1 cellular context compared by ENCODE assay signal in the genomic region with DNA sequence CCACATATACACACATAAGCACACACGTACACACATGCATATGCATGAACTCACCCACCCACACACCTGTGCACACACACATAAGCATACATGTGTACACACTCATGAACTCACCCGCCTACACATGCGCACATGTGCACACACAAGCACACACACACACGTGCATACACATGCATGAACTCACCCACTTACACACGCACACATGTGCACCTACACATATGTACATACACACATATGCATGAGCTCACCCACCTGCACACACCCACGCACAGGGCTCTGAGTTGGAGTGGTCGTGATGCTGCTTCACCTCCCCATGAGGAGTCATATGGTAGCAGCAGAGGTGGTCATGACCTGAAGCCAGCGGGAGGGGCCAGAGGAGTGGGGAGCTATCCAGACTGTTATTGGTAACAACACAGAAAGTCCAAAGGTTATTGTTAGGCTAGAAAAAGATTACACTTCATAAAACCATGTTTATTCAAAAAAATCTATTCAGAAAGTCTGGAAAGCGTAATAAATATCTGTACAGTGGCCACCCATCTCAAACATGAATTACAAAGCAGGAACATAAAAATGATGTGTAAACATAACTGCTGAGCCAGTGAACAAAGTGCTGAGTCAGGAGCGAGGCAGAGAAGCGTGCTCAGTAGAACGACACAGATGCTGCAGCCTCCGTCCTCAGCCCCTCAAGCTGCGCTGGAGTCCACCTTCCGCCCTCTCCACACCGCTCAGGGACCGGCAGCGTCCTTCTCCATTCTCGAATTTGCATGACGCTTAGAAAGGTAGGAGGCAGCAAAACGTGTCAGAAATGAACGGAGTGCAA.
TF ChIP-seq lines count a peak whose summit lies in the region.

No MANE protein-coding gene starts in this region.

TF ChIP-seq in HepG2, 621 proteins besides CTCF, POLR2A, EP300 and RAD21 (continued from another document and continues in another):
- TF ChIP-seq, protein P1, sequence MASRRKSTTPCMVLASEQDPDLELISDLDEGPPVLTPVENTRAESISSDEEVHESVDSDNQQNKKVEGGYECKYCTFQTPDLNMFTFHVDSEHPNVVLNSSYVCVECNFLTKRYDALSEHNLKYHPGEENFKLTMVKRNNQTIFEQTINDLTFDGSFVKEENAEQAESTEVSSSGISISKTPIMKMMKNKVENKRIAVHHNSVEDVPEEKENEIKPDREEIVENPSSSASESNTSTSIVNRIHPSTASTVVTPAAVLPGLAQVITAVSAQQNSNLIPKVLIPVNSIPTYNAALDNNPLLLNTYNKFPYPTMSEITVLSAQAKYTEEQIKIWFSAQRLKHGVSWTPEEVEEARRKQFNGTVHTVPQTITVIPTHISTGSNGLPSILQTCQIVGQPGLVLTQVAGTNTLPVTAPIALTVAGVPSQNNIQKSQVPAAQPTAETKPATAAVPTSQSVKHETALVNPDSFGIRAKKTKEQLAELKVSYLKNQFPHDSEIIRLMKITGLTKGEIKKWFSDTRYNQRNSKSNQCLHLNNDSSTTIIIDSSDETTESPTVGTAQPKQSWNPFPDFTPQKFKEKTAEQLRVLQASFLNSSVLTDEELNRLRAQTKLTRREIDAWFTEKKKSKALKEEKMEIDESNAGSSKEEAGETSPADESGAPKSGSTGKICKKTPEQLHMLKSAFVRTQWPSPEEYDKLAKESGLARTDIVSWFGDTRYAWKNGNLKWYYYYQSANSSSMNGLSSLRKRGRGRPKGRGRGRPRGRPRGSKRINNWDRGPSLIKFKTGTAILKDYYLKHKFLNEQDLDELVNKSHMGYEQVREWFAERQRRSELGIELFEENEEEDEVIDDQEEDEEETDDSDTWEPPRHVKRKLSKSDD (CRISPR knock-in tag; IDR thresholded peaks at IDR 0.05; ENCODE audit: low read depth) = 0 out of 2 replicates have a peak, but pooled peaks have one; percentile 33
- TF ChIP-seq, protein P2, sequence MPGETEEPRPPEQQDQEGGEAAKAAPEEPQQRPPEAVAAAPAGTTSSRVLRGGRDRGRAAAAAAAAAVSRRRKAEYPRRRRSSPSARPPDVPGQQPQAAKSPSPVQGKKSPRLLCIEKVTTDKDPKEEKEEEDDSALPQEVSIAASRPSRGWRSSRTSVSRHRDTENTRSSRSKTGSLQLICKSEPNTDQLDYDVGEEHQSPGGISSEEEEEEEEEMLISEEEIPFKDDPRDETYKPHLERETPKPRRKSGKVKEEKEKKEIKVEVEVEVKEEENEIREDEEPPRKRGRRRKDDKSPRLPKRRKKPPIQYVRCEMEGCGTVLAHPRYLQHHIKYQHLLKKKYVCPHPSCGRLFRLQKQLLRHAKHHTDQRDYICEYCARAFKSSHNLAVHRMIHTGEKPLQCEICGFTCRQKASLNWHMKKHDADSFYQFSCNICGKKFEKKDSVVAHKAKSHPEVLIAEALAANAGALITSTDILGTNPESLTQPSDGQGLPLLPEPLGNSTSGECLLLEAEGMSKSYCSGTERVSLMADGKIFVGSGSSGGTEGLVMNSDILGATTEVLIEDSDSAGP (CRISPR knock-in tag; IDR thresholded peaks at IDR 0.05; ENCODE audit: borderline replicate concordance) = 0 out of 2 replicates have a peak, but pooled peaks have one; percentile 21
- TF ChIP-seq SYNCRIP (IDR thresholded peaks at IDR 0.05; ENCODE audit: insufficient read depth, low read depth, low read length) (no peak), ZNF781 (CRISPR knock-in tag; IDR thresholded peaks at IDR 0.05; ENCODE audit: borderline replicate concordance, not compliant biosample characterization) (peak; percentile 7), EED (CRISPR knock-in tag; IDR thresholded peaks at IDR 0.05) (peak; percentile 79; the same call in 1 of the 2 replicates), NFE2L2 (IDR thresholded peaks at IDR 0.05; ENCODE audit: low read length) (peak; percentile 79; the same call in 1 of the 2 replicates), MYNN (CRISPR knock-in tag; IDR thresholded peaks at IDR 0.05; ENCODE audit: low read depth) (no peak), NFYB (CRISPR knock-in tag; IDR thresholded peaks at IDR 0.05) (no peak), KMT2A (CRISPR knock-in tag; IDR thresholded peaks at IDR 0.05) (0 out of 2 replicates have a peak, but pooled peaks have one; percentile 23), ELF4 (CRISPR knock-in tag; IDR thresholded peaks at IDR 0.05; ENCODE audit: borderline replicate concordance) (no peak), ESRRA (CRISPR knock-in tag; IDR thresholded peaks at IDR 0.05; ENCODE audit: low read depth) (no peak), IRX3 (CRISPR knock-in tag; IDR thresholded peaks at IDR 0.05; ENCODE audit: borderline replicate concordance, low read depth) (no peak), REPIN1 (CRISPR knock-in tag; IDR thresholded peaks at IDR 0.05; ENCODE audit: borderline replicate concordance, low read depth) (0 out of 2 replicates have a peak, but pooled peaks have one; percentile 44), HOXA7 (CRISPR knock-in tag; IDR thresholded peaks at IDR 0.05) (0 out of 2 replicates have a peak, but pooled peaks have one; percentile 53), HOXA9 (CRISPR knock-in tag; IDR thresholded peaks at IDR 0.05; ENCODE audit: borderline replicate concordance) (0 out of 2 replicates have a peak, but pooled peaks have one; percentile 20), REL (CRISPR knock-in tag; conservative IDR thresholded peaks at IDR 0.05) (no peak), MAZ (IDR thresholded peaks at IDR 0.05; ENCODE audit: borderline replicate concordance, low read depth, low read length) (0 out of 2 replicates have a peak, but pooled peaks have one; percentile 33), MAZ (CRISPR knock-in tag; IDR thresholded peaks at IDR 0.05; ENCODE audit: low read depth) (no peak), TBX2 (CRISPR knock-in tag; IDR thresholded peaks at IDR 0.05; ENCODE audit: borderline replicate concordance) (peak; percentile 32; the same call in 1 of the 2 replicates), SKI (IDR thresholded peaks at IDR 0.05; ENCODE audit: partially characterized antibody) (peak; percentile 33), ZNF350 (CRISPR knock-in tag; IDR thresholded peaks at IDR 0.05; ENCODE audit: borderline replicate concordance, low read depth) (no peak), ZNF619 (CRISPR knock-in tag; IDR thresholded peaks at IDR 0.05) (peak; percentile 20; the same call in 1 of the 2 replicates), JUND (CRISPR knock-in tag; IDR thresholded peaks at IDR 0.05) (no peak), ATAD3A (CRISPR knock-in tag; IDR thresholded peaks at IDR 0.05) (no peak), HES4 (CRISPR knock-in tag; IDR thresholded peaks at IDR 0.05; ENCODE audit: borderline replicate concordance) (no peak), ZNF24 (IDR thresholded peaks at IDR 0.05) (no peak), SOX6 (IDR thresholded peaks at IDR 0.05) (no peak), SOX6 (CRISPR knock-in tag; IDR thresholded peaks at IDR 0.05) (no peak), JUNB (CRISPR knock-in tag; IDR thresholded peaks at IDR 0.05; ENCODE audit: borderline replicate concordance) (no peak), RFXAP (CRISPR knock-in tag; IDR thresholded peaks at IDR 0.05; ENCODE audit: borderline replicate concordance) (no peak), RXRA (CRISPR knock-in tag; IDR thresholded peaks at IDR 0.05) (no peak; the same call in 1 of the 2 replicates), SMAD1 (CRISPR knock-in tag; IDR thresholded peaks at IDR 0.05; ENCODE audit: borderline replicate concordance, low read depth) (0 out of 2 replicates have a peak, but pooled peaks have one; percentile 36), GABPA (IDR thresholded peaks at IDR 0.05; ENCODE audit: low read depth, low read length) (no peak), GABPA (CRISPR knock-in tag; IDR thresholded peaks at IDR 0.05; ENCODE audit: low read depth) (no peak)
- TF ChIP-seq, protein P3, sequence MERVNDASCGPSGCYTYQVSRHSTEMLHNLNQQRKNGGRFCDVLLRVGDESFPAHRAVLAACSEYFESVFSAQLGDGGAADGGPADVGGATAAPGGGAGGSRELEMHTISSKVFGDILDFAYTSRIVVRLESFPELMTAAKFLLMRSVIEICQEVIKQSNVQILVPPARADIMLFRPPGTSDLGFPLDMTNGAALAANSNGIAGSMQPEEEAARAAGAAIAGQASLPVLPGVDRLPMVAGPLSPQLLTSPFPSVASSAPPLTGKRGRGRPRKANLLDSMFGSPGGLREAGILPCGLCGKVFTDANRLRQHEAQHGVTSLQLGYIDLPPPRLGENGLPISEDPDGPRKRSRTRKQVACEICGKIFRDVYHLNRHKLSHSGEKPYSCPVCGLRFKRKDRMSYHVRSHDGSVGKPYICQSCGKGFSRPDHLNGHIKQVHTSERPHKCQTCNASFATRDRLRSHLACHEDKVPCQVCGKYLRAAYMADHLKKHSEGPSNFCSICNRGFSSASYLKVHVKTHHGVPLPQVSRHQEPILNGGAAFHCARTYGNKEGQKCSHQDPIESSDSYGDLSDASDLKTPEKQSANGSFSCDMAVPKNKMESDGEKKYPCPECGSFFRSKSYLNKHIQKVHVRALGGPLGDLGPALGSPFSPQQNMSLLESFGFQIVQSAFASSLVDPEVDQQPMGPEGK (CRISPR knock-in tag; IDR thresholded peaks at IDR 0.05) = 0 out of 2 replicates have a peak, but pooled peaks have one; percentile 31
- TF ChIP-seq, protein P4, sequence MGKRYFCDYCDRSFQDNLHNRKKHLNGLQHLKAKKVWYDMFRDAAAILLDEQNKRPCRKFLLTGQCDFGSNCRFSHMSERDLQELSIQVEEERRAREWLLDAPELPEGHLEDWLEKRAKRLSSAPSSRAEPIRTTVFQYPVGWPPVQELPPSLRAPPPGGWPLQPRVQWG (CRISPR knock-in tag; IDR thresholded peaks at IDR 0.05; ENCODE audit: borderline replicate concordance, low read depth) = no peak
- TF ChIP-seq, protein P5, sequence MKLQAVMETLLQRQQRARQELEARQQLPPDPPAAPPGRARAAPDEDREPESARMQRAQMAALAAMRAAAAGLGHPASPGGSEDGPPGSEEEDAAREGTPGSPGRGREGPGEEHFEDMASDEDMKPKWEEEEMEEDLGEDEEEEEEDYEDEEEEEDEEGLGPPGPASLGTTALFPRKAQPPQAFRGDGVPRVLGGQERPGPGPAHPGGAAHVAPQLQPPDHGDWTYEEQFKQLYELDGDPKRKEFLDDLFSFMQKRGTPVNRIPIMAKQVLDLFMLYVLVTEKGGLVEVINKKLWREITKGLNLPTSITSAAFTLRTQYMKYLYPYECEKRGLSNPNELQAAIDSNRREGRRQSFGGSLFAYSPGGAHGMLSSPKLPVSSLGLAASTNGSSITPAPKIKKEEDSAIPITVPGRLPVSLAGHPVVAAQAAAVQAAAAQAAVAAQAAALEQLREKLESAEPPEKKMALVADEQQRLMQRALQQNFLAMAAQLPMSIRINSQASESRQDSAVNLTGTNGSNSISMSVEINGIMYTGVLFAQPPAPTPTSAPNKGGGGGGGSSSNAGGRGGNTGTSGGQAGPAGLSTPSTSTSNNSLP (IDR thresholded peaks at IDR 0.05; ENCODE audit: low read depth, low read length) = peak; percentile 20; the same call in 1 of the 2 replicates
- TF ChIP-seq, protein P6, sequence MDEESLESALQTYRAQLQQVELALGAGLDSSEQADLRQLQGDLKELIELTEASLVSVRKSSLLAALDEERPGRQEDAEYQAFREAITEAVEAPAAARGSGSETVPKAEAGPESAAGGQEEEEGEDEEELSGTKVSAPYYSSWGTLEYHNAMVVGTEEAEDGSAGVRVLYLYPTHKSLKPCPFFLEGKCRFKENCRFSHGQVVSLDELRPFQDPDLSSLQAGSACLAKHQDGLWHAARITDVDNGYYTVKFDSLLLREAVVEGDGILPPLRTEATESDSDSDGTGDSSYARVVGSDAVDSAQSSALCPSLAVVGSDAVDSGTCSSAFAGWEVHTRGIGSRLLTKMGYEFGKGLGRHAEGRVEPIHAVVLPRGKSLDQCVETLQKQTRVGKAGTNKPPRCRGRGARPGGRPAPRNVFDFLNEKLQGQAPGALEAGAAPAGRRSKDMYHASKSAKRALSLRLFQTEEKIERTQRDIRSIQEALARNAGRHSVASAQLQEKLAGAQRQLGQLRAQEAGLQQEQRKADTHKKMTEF (CRISPR knock-in tag; IDR thresholded peaks at IDR 0.05) = peak; percentile 40; the same call in 1 of the 2 replicates
- TF ChIP-seq, protein P7, sequence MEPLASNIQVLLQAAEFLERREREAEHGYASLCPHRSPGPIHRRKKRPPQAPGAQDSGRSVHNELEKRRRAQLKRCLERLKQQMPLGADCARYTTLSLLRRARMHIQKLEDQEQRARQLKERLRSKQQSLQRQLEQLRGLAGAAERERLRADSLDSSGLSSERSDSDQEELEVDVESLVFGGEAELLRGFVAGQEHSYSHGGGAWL (CRISPR knock-in tag; IDR thresholded peaks at IDR 0.05) = no peak
- TF ChIP-seq, protein P8, sequence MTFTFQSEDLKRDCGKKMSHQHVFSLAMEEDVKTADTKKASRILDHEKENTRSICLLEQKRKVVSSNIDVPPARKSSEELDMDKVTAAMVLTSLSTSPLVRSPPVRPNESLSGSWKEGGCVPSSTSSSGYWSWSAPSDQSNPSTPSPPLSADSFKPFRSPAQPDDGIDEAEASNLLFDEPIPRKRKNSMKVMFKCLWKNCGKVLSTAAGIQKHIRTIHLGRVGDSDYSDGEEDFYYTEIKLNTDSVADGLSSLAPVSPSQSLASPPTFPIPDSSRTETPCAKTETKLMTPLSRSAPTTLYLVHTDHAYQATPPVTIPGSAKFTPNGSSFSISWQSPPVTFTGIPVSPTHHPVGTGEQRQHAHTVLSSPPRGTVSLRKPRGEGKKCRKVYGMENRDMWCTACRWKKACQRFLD (CRISPR knock-in tag; IDR thresholded peaks at IDR 0.05; ENCODE audit: borderline replicate concordance) = no peak
- TF ChIP-seq, protein P9, sequence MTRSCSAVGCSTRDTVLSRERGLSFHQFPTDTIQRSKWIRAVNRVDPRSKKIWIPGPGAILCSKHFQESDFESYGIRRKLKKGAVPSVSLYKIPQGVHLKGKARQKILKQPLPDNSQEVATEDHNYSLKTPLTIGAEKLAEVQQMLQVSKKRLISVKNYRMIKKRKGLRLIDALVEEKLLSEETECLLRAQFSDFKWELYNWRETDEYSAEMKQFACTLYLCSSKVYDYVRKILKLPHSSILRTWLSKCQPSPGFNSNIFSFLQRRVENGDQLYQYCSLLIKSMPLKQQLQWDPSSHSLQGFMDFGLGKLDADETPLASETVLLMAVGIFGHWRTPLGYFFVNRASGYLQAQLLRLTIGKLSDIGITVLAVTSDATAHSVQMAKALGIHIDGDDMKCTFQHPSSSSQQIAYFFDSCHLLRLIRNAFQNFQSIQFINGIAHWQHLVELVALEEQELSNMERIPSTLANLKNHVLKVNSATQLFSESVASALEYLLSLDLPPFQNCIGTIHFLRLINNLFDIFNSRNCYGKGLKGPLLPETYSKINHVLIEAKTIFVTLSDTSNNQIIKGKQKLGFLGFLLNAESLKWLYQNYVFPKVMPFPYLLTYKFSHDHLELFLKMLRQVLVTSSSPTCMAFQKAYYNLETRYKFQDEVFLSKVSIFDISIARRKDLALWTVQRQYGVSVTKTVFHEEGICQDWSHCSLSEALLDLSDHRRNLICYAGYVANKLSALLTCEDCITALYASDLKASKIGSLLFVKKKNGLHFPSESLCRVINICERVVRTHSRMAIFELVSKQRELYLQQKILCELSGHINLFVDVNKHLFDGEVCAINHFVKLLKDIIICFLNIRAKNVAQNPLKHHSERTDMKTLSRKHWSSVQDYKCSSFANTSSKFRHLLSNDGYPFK (CRISPR knock-in tag; IDR thresholded peaks at IDR 0.05; ENCODE audit: borderline replicate concordance) = peak; percentile 12; the same call in 1 of the 2 replicates
- TF ChIP-seq, protein P10, sequence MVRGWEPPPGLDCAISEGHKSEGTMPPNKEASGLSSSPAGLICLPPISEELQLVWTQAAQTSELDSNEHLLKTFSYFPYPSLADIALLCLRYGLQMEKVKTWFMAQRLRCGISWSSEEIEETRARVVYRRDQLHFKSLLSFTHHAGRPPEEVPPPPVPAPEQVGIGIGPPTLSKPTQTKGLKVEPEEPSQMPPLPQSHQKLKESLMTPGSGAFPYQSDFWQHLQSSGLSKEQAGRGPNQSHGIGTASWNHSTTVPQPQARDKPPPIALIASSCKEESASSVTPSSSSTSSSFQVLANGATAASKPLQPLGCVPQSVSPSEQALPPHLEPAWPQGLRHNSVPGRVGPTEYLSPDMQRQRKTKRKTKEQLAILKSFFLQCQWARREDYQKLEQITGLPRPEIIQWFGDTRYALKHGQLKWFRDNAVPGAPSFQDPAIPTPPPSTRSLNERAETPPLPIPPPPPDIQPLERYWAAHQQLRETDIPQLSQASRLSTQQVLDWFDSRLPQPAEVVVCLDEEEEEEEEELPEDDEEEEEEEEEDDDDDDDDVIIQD (CRISPR knock-in tag; IDR thresholded peaks at IDR 0.05; ENCODE audit: low read depth) = no peak
